Comparison of ENCODE assay signal across 8 cellular contexts in the genomic region with DNA sequence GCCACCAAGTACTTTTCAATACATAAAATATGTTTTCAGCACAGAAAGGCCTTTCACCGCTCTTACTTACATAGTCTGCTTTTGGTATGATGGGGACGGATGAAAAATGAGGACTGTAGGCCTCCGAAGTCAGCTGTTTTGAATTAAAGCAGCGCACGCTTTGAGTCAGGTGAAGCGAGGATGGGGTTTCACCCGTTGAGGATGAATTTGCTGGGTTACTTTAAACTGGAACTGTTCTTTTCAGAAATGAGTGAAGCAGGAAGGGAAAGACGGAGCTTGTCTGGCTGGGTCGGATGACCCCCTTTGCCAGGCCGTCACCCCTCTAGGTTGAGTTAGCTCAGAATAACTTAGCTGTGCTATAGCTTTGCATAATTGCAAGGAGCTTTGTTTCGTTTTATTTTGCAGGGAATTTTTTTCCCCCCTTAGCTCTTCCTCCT. TPM values are rescaled to one million over a fixed set of nuclear protein-coding genes. Genes with fewer than 3 reads are reported as not detected.
DNase-seq lines count a peak whose midpoint lies in the region; ATAC-seq and TF ChIP-seq lines count a peak whose summit lies in the region.

No MANE protein-coding gene starts in this region.

- peak overlapping the region in 2 of 4 donors; percentile 17 to 50 for H3K4me3 ChIP-seq in transverse colon

- intact Hi-C loops in transverse colon (cut with DNase I; ENCODE audit: low total_unique reads): no loop called here
- intact Hi-C loops in posterior cingulate gyrus (cut with DNase I): no loop called here

- DNase-seq in epithelial cell of prostate (ENCODE audit: low read depth, low spot score) (no peak), transverse colon (no peak), retina (no peak), posterior cingulate gyrus (no peak), NCI-H82 treated with DMSO at 0.1 percent for 48 hours (lab: John Stamatoyannopoulos, UW; ENCODE audit: unreplicated experiment) (no peak)

- H3K27ac ChIP-seq in 22Rv1 (peak overlapping the region; percentile 87), epithelial cell of prostate (peak overlapping the region; percentile 91), transverse colon (peak overlapping the region; percentile 85 to 92 (median 90))

- no peak for TF ChIP-seq POLR2A in transverse colon (IDR thresholded peaks at IDR 0.05)

- in situ Hi-C loops in transverse colon (cut with MboI; ENCODE audit: low pct_ligation_motif_present in 1 of 4, low pct_unique_long_range_greater_than_20kb in 1 of 4, low sequenced_read_pairs in 3 of 4): no loop called here

- WGBS in transverse colon (ENCODE audit: low coverage in 1 of 2), 2 donors: 64 to 76% methylated on average over 10 to 11 of the region's 11 CpGs

- no peak for TF ChIP-seq CTCF in 22Rv1 (IDR thresholded peaks at IDR 0.05)
- TF ChIP-seq CTCF in transverse colon (IDR thresholded peaks at IDR 0.05): no peak

- H3K27me3 ChIP-seq in transverse colon: no peaks in the 10 kb centered on the region

- no peak for TF ChIP-seq EP300 in transverse colon (IDR thresholded peaks at IDR 0.05; ENCODE audit: low read depth)

- no peaks in the 10 kb centered on the region for H3K36me3 ChIP-seq in transverse colon

- peaks cover 12 to 49% (median 24%) of the 10 kb centered on the region in 4 donors for H3K4me1 ChIP-seq in transverse colon

- ATAC-seq in GM19023 (IDR thresholded peaks at IDR 0.05; ENCODE audit: unreplicated experiment) (peak; percentile 38), HG03575 (IDR thresholded peaks at IDR 0.05; ENCODE audit: extremely low read depth, insufficient number of reproducible peaks, low FRiP score, unreplicated experiment) (peak; percentile 16)

- no peaks in the 10 kb centered on the region for H3K9me3 ChIP-seq in transverse colon

RNA-seq across cellular contexts. Expression of gene CUX1, which starts 40.0 kb away (rescaled TPM):
- total RNA-seq in transverse colon: 100 to 1,000 TPM in 2 of 4 donors, 10 to 100 TPM in 2; 56.9 to 124 (median 93.2) TPM
